Comparison of ENCODE assay signal across 1 cellular context in genomic region chr17:37719866-37720265, GRCh38.
TF ChIP-seq lines count a peak whose summit lies in the region.

No MANE protein-coding gene starts in this region.

TF ChIP-seq in K562, 482 proteins besides CTCF, POLR2A, EP300 and RAD21:
- TF ChIP-seq ARID3B (CRISPR knock-in tag; IDR thresholded peaks at IDR 0.05; ENCODE audit: borderline replicate concordance) (no peak), ZSCAN32 (CRISPR knock-in tag; IDR thresholded peaks at IDR 0.05) (no peak), ZNF263 (CRISPR knock-in tag; IDR thresholded peaks at IDR 0.05; ENCODE audit: borderline replicate concordance) (peak; percentile 61; the same call in 1 of the 2 replicates)
